ENCODE assay signal across 1 cellular context in the genomic region with DNA sequence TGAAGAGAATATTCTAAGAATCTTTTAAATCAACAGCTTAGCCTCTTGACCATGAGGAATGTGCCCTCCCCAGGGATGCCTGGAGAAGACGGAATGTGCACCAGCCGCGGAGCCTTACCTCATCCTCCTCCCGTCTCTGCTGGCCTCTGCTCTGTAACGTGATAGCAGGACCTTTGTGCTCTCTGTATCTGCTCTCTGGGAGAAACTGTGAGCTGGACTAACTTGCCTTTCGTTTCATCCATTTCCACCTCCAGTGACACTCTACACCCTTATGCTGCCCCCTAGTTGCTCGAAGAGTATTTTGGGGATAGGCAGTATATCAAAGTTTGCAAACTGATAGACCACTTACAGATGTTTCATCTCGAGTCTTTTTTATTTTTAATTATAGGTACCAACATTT.
TF ChIP-seq lines count a peak whose summit lies in the region.

No MANE protein-coding gene starts in this region.

TF ChIP-seq in GM12878, 131 proteins besides CTCF, POLR2A, EP300 and RAD21 (continued from another document):
- TF ChIP-seq, protein P1, sequence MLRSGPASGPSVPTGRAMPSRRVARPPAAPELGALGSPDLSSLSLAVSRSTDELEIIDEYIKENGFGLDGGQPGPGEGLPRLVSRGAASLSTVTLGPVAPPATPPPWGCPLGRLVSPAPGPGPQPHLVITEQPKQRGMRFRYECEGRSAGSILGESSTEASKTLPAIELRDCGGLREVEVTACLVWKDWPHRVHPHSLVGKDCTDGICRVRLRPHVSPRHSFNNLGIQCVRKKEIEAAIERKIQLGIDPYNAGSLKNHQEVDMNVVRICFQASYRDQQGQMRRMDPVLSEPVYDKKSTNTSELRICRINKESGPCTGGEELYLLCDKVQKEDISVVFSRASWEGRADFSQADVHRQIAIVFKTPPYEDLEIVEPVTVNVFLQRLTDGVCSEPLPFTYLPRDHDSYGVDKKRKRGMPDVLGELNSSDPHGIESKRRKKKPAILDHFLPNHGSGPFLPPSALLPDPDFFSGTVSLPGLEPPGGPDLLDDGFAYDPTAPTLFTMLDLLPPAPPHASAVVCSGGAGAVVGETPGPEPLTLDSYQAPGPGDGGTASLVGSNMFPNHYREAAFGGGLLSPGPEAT (IDR thresholded peaks at IDR 0.05; ENCODE audit: low read depth): no peak
- TF ChIP-seq TCF3 (IDR thresholded peaks at IDR 0.05; ENCODE audit: borderline replicate concordance, insufficient read depth, low read depth, low read length) (no peak), SUPT20H (IDR thresholded peaks at IDR 0.05; ENCODE audit: borderline replicate concordance, control insufficient read depth, low read depth, low read length) (no peak), LARP7 (IDR thresholded peaks at IDR 0.05) (no peak), SUZ12 (IDR thresholded peaks at IDR 0.05; ENCODE audit: unreplicated experiment) (no peak), MEF2A (IDR thresholded peaks at IDR 0.05; ENCODE audit: insufficient read depth, low read depth, low read length) (no peak)
